ENCODE assay signal across 8 cellular contexts in genomic region chr16:58127634-58128033, GRCh38. TPM values are rescaled to one million over a fixed set of nuclear protein-coding genes. Genes with fewer than 3 reads are reported as not detected.
DNase-seq lines count a peak whose midpoint lies in the region; ATAC-seq and TF ChIP-seq lines count a peak whose summit lies in the region.

No MANE protein-coding gene starts in this region.

- H3K4me3 Mint-ChIP-seq in mesothelial cell of epicardium, result peak overlapping the region; percentile 91

- H3K27ac ChIP-seq in brain microvascular endothelial cell, result peak overlapping the region; percentile 33

- no peaks in the 10 kb centered on the region for H3K27me3 ChIP-seq in brain microvascular endothelial cell (replicated peaks)

- peak overlapping the region; percentile 82 for H3K27ac Mint-ChIP-seq in mesothelial cell of epicardium

- H3K36me3 ChIP-seq in brain microvascular endothelial cell (replicated peaks), result no peaks in the 10 kb centered on the region

- DNase-seq in AG09309 (ENCODE audit: low read depth) (no peak), HT-29 (ENCODE audit: low spot score) (peak; percentile 33), brain microvascular endothelial cell (no peak), mesothelial cell of epicardium (ENCODE audit: low spot score in 2 of 2, unreplicated experiment in 2 of 2) (no peak), NCI-H2081 (lab: John Stamatoyannopoulos, UW) (no peak), GDM1 (lab: John Stamatoyannopoulos, UW) (no peak), D341Med (ENCODE audit: low spot score) (no peak)

- H3K36me3 Mint-ChIP-seq in mesothelial cell of epicardium, result peaks cover 4% of the 10 kb centered on the region

- H3K4me3 ChIP-seq in AG09309 (ENCODE audit: control insufficient read depth, low read depth, low read length) (peak overlapping the region; percentile 83), brain microvascular endothelial cell (ENCODE audit: low read depth, low read length) (peak overlapping the region; percentile 91)

- no peak for ATAC-seq in HG02884 (IDR thresholded peaks at IDR 0.05; ENCODE audit: unreplicated experiment)

- peaks cover 39% of the 10 kb centered on the region for H3K4me1 Mint-ChIP-seq in mesothelial cell of epicardium

- TF ChIP-seq CTCF in AG09309 (IDR thresholded peaks at IDR 0.05; ENCODE audit: control insufficient read depth, insufficient read depth, low read depth, low read length, missing control alignments) (peak; percentile 29), brain microvascular endothelial cell (IDR thresholded peaks at IDR 0.05; ENCODE audit: low read depth, low read length, missing control alignments) (peak; percentile 53), mesothelial cell of epicardium (IDR thresholded peaks at IDR 0.05; ENCODE audit: unreplicated experiment) (no peak)

- H3K27me3 Mint-ChIP-seq in mesothelial cell of epicardium (ENCODE audit: low read depth), result no peaks in the 10 kb centered on the region

- peaks cover 6% of the 10 kb centered on the region for H3K9me3 Mint-ChIP-seq in mesothelial cell of epicardium

- in situ Hi-C loops in brain microvascular endothelial cell (cut with HindIII; ENCODE audit: low pct_ligation_motif_present, low sequenced_read_pairs), result no loop called here

RNA-seq across cellular contexts. Expression of gene CFAP20, which starts 1.5 kb away (rescaled TPM):
- 75.4 and 76.2 TPM in 2 replicates for total RNA-seq in HT-29 (2014; rRNA removed; shearing (Covaris generic))
- 39.6 to 41.6 TPM (median 41.4 TPM) in 3 replicates for total RNA-seq in mesothelial cell of epicardium
